ENCODE assay signal across 1 cellular context in genomic region chr1:231841616-231842344, GRCh38.
TF ChIP-seq lines count a peak whose summit lies in the region.

No MANE protein-coding gene starts in this region.

TF ChIP-seq in HepG2, 621 proteins besides CTCF, POLR2A, EP300 and RAD21 (continued from another document and continues in another):
- TF ChIP-seq, protein P1, sequence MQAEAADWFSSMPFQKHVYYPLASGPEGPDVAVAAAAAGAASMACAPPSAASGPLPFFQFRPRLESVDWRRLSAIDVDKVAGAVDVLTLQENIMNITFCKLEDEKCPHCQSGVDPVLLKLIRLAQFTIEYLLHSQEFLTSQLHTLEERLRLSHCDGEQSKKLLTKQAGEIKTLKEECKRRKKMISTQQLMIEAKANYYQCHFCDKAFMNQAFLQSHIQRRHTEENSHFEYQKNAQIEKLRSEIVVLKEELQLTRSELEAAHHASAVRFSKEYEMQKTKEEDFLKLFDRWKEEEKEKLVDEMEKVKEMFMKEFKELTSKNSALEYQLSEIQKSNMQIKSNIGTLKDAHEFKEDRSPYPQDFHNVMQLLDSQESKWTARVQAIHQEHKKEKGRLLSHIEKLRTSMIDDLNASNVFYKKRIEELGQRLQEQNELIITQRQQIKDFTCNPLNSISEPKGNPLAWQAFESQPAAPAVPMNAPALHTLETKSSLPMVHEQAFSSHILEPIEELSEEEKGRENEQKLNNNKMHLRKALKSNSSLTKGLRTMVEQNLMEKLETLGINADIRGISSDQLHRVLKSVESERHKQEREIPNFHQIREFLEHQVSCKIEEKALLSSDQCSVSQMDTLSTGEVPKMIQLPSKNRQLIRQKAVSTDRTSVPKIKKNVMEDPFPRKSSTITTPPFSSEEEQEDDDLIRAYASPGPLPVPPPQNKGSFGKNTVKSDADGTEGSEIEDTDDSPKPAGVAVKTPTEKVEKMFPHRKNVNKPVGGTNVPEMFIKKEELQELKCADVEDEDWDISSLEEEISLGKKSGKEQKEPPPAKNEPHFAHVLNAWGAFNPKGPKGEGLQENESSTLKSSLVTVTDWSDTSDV (CRISPR knock-in tag; IDR thresholded peaks at IDR 0.05): no peak
- TF ChIP-seq ZNF354B (CRISPR knock-in tag; IDR thresholded peaks at IDR 0.05) (no peak), SALL2 (CRISPR knock-in tag; IDR thresholded peaks at IDR 0.05) (no peak), ZFP1 (CRISPR knock-in tag; IDR thresholded peaks at IDR 0.05) (no peak), HNRNPK (IDR thresholded peaks at IDR 0.05; ENCODE audit: low read depth, low read length, poor library complexity, severe bottlenecking) (no peak), RFX3 (CRISPR knock-in tag; IDR thresholded peaks at IDR 0.05) (no peak), HHEX (CRISPR knock-in tag; IDR thresholded peaks at IDR 0.05) (no peak), HOMEZ (CRISPR knock-in tag; IDR thresholded peaks at IDR 0.05; ENCODE audit: low read depth) (no peak; the same call in 1 of the 2 replicates), PCBP1 (IDR thresholded peaks at IDR 0.05; ENCODE audit: borderline replicate concordance, low read depth, low read length) (no peak), ZNF619 (CRISPR knock-in tag; IDR thresholded peaks at IDR 0.05) (no peak), MIER2 (CRISPR knock-in tag; IDR thresholded peaks at IDR 0.05) (no peak), HIVEP1 (CRISPR knock-in tag; IDR thresholded peaks at IDR 0.05) (no peak), KAT7 (CRISPR knock-in tag; IDR thresholded peaks at IDR 0.05; ENCODE audit: borderline replicate concordance) (no peak), ZMYM2 (CRISPR knock-in tag; IDR thresholded peaks at IDR 0.05) (0 out of 2 replicates have a peak, but pooled peaks have one; percentile 40), HDAC2 (CRISPR knock-in tag; IDR thresholded peaks at IDR 0.05) (peak; percentile 36; the same call in 1 of the 2 replicates), ZFX (CRISPR knock-in tag; IDR thresholded peaks at IDR 0.05; ENCODE audit: low read depth) (no peak), BRCA1 (CRISPR knock-in tag; IDR thresholded peaks at IDR 0.05) (no peak), YEATS2 (CRISPR knock-in tag; IDR thresholded peaks at IDR 0.05; ENCODE audit: borderline replicate concordance) (no peak), GATA4 (IDR thresholded peaks at IDR 0.05; ENCODE audit: borderline replicate concordance, low read depth) (no peak), ZSCAN30 (CRISPR knock-in tag; IDR thresholded peaks at IDR 0.05) (no peak), REL (CRISPR knock-in tag; conservative IDR thresholded peaks at IDR 0.05) (no peak), MAFG (CRISPR knock-in tag; IDR thresholded peaks at IDR 0.05) (no peak), HDAC6 (IDR thresholded peaks at IDR 0.05; ENCODE audit: low read depth, low read length) (no peak), FUBP1 (CRISPR knock-in tag; IDR thresholded peaks at IDR 0.05; ENCODE audit: borderline replicate concordance) (no peak), KAT8 (CRISPR knock-in tag; IDR thresholded peaks at IDR 0.05) (peak; percentile 51; the same call in 1 of the 2 replicates), ZNF264 (CRISPR knock-in tag; IDR thresholded peaks at IDR 0.05) (0 out of 2 replicates have a peak, but pooled peaks have one; percentile 35), ZNF569 (CRISPR knock-in tag; IDR thresholded peaks at IDR 0.05; ENCODE audit: borderline replicate concordance) (no peak), WIZ (CRISPR knock-in tag; IDR thresholded peaks at IDR 0.05) (no peak), MYPOP (CRISPR knock-in tag; IDR thresholded peaks at IDR 0.05) (no peak), ZNF33B (CRISPR knock-in tag; IDR thresholded peaks at IDR 0.05) (no peak)
- TF ChIP-seq, protein P2, sequence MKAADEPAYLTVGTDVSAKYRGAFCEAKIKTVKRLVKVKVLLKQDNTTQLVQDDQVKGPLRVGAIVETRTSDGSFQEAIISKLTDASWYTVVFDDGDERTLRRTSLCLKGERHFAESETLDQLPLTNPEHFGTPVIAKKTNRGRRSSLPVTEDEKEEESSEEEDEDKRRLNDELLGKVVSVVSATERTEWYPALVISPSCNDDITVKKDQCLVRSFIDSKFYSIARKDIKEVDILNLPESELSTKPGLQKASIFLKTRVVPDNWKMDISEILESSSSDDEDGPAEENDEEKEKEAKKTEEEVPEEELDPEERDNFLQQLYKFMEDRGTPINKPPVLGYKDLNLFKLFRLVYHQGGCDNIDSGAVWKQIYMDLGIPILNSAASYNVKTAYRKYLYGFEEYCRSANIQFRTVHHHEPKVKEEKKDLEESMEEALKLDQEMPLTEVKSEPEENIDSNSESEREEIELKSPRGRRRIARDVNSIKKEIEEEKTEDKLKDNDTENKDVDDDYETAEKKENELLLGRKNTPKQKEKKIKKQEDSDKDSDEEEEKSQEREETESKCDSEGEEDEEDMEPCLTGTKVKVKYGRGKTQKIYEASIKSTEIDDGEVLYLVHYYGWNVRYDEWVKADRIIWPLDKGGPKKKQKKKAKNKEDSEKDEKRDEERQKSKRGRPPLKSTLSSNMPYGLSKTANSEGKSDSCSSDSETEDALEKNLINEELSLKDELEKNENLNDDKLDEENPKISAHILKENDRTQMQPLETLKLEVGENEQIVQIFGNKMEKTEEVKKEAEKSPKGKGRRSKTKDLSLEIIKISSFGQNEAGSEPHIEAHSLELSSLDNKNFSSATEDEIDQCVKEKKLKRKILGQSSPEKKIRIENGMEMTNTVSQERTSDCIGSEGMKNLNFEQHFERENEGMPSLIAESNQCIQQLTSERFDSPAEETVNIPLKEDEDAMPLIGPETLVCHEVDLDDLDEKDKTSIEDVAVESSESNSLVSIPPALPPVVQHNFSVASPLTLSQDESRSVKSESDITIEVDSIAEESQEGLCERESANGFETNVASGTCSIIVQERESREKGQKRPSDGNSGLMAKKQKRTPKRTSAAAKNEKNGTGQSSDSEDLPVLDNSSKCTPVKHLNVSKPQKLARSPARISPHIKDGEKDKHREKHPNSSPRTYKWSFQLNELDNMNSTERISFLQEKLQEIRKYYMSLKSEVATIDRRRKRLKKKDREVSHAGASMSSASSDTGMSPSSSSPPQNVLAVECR (CRISPR knock-in tag; IDR thresholded peaks at IDR 0.05; ENCODE audit: borderline replicate concordance): no peak
- TF ChIP-seq, protein P3, sequence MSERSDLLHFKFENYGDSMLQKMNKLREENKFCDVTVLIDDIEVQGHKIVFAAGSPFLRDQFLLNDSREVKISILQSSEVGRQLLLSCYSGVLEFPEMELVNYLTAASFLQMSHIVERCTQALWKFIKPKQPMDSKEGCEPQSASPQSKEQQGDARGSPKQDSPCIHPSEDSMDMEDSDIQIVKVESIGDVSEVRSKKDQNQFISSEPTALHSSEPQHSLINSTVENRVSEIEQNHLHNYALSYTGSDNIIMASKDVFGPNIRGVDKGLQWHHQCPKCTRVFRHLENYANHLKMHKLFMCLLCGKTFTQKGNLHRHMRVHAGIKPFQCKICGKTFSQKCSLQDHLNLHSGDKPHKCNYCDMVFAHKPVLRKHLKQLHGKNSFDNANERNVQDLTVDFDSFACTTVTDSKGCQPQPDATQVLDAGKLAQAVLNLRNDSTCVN (CRISPR knock-in tag; IDR thresholded peaks at IDR 0.05; ENCODE audit: borderline replicate concordance): no peak
- TF ChIP-seq, protein P4, sequence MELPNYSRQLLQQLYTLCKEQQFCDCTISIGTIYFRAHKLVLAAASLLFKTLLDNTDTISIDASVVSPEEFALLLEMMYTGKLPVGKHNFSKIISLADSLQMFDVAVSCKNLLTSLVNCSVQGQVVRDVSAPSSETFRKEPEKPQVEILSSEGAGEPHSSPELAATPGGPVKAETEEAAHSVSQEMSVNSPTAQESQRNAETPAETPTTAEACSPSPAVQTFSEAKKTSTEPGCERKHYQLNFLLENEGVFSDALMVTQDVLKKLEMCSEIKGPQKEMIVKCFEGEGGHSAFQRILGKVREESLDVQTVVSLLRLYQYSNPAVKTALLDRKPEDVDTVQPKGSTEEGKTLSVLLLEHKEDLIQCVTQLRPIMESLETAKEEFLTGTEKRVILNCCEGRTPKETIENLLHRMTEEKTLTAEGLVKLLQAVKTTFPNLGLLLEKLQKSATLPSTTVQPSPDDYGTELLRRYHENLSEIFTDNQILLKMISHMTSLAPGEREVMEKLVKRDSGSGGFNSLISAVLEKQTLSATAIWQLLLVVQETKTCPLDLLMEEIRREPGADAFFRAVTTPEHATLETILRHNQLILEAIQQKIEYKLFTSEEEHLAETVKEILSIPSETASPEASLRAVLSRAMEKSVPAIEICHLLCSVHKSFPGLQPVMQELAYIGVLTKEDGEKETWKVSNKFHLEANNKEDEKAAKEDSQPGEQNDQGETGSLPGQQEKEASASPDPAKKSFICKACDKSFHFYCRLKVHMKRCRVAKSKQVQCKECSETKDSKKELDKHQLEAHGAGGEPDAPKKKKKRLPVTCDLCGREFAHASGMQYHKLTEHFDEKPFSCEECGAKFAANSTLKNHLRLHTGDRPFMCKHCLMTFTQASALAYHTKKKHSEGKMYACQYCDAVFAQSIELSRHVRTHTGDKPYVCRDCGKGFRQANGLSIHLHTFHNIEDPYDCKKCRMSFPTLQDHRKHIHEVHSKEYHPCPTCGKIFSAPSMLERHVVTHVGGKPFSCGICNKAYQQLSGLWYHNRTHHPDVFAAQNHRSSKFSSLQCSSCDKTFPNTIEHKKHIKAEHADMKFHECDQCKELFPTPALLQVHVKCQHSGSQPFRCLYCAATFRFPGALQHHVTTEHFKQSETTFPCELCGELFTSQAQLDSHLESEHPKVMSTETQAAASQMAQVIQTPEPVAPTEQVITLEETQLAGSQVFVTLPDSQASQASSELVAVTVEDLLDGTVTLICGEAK (IDR thresholded peaks at IDR 0.05): no peak
- TF ChIP-seq, protein P4 (CRISPR knock-in tag; IDR thresholded peaks at IDR 0.05): no peak
- TF ChIP-seq, protein P5, sequence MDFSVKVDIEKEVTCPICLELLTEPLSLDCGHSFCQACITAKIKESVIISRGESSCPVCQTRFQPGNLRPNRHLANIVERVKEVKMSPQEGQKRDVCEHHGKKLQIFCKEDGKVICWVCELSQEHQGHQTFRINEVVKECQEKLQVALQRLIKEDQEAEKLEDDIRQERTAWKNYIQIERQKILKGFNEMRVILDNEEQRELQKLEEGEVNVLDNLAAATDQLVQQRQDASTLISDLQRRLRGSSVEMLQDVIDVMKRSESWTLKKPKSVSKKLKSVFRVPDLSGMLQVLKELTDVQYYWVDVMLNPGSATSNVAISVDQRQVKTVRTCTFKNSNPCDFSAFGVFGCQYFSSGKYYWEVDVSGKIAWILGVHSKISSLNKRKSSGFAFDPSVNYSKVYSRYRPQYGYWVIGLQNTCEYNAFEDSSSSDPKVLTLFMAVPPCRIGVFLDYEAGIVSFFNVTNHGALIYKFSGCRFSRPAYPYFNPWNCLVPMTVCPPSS (IDR thresholded peaks at IDR 0.05): no peak
